28 cellular contexts compared by ENCODE assay signal in genomic region chr10:32017044-32017443, GRCh38.
"Had no signal": no experiment of that assay in that cellular context is flagged by ENCODE, and none has a peak within 500 bp of the region (broad histone marks: within the 10 kb centered on the region; RNA-seq: fewer than 3 reads in every experiment).

No MANE protein-coding gene starts in this region.

- H3K9me3 Mint-ChIP-seq: activated B cell treated with CpG ODN at 0.5 μM for 24 hours; activated CD8-positive, alpha-beta T cell treated with anti-CD3 and anti-CD28 coated beads for 36 hours; activated naive CD4-positive, alpha-beta T cell treated with anti-CD3 and anti-CD28 coated beads, Interleukin-2, amount 10 ng/mL, durations not matched to agents 7 days and 5 days; brain; nephron; stimulated activated memory B cell treated with anti-CD40 and anti-IgM and Interleukin-4, amounts not matched to agents 10 μg/mL and 1 μg/mL and 100 μg/mL, for 72 hours had no signal

- DNase-seq: activated B cell treated with CpG ODN at 0.5 μM for 24 hours; activated CD4-positive, alpha-beta T cell treated with anti-CD3 and anti-CD28 coated beads for 48 hours; activated CD8-positive, alpha-beta memory T cell treated with anti-CD3 and anti-CD28 coated beads, Interleukin-2, amount 10 ng/mL, durations not matched to agents 7 days and 5 days; activated CD8-positive, alpha-beta T cell treated with anti-CD3 and anti-CD28 coated beads for 36 hours; activated effector memory CD4-positive, alpha-beta T cell treated with anti-CD3 and anti-CD28 coated beads, Interleukin-2, amount 50 U/mL, for 16 hours; activated naive CD4-positive, alpha-beta T cell treated with anti-CD3 and anti-CD28 coated beads, Interleukin-2, amount 10 ng/mL, durations not matched to agents 7 days and 5 days; activated T-cell treated with anti-CD3 and anti-CD28 coated beads for 4 hours; aorta; central memory CD4-positive, alpha-beta T cell; colonic mucosa; dorsolateral prefrontal cortex; esophagus squamous epithelium; gastrocnemius medialis; left ventricle myocardium superior; mammary epithelial cell; midbrain; posterior cingulate gyrus; sigmoid colon; stimulated activated CD4-positive, alpha-beta T cell treated with anti-CD3 and anti-CD28 coated beads, Interleukin-15, amount 100 ng/mL, for 24 hours; stomach; T-helper 1 cell; T1000; transverse colon; uterus had no signal

- ATAC-seq: activated CD8-positive, alpha-beta memory T cell treated with anti-CD3 and anti-CD28 coated beads, Interleukin-2, amount 10 ng/mL, durations not matched to agents 7 days and 5 days; activated CD8-positive, alpha-beta T cell treated with anti-CD3 and anti-CD28 coated beads for 36 hours; gastrocnemius medialis; left ventricle myocardium superior; stimulated activated memory B cell treated with anti-CD40 and anti-IgM and Interleukin-4, amounts not matched to agents 10 μg/mL and 1 μg/mL and 100 μg/mL, for 72 hours had no signal

- H3K27ac ChIP-seq: colonic mucosa, esophagus squamous epithelium, gastrocnemius medialis, sigmoid colon, stomach, transverse colon, uterus had no signal

- H3K27me3 ChIP-seq: colonic mucosa, dorsolateral prefrontal cortex, esophagus squamous epithelium, gastrocnemius medialis, sigmoid colon, stomach, transverse colon, uterus had no signal

- H3K9me3 ChIP-seq: colonic mucosa, esophagus squamous epithelium, gastrocnemius medialis, sigmoid colon, stomach, transverse colon, uterus had no signal

- H3K27me3 Mint-ChIP-seq: activated B cell treated with CpG ODN at 0.5 μM for 24 hours; activated CD8-positive, alpha-beta memory T cell treated with anti-CD3 and anti-CD28 coated beads, Interleukin-2, amount 10 ng/mL, durations not matched to agents 7 days and 5 days; activated CD8-positive, alpha-beta T cell treated with anti-CD3 and anti-CD28 coated beads for 36 hours; activated naive CD4-positive, alpha-beta T cell treated with anti-CD3 and anti-CD28 coated beads, Interleukin-2, amount 10 ng/mL, durations not matched to agents 7 days and 5 days; brain; stimulated activated memory B cell treated with anti-CD40 and anti-IgM and Interleukin-4, amounts not matched to agents 10 μg/mL and 1 μg/mL and 100 μg/mL, for 72 hours had no signal

- H3K27ac Mint-ChIP-seq: activated B cell treated with CpG ODN at 0.5 μM for 24 hours; activated CD8-positive, alpha-beta memory T cell treated with anti-CD3 and anti-CD28 coated beads, Interleukin-2, amount 10 ng/mL, durations not matched to agents 7 days and 5 days; activated CD8-positive, alpha-beta T cell treated with anti-CD3 and anti-CD28 coated beads for 36 hours; activated naive CD4-positive, alpha-beta T cell treated with anti-CD3 and anti-CD28 coated beads, Interleukin-2, amount 10 ng/mL, durations not matched to agents 7 days and 5 days; brain; nephron; stimulated activated memory B cell treated with anti-CD40 and anti-IgM and Interleukin-4, amounts not matched to agents 10 μg/mL and 1 μg/mL and 100 μg/mL, for 72 hours had no signal

- H3K4me1 ChIP-seq: colonic mucosa, esophagus squamous epithelium, gastrocnemius medialis, transverse colon, uterus had no signal

- H3K4me2 ChIP-seq: smooth muscle cell had no signal

- H3K4me3 ChIP-seq: colonic mucosa, dorsolateral prefrontal cortex, esophagus squamous epithelium, gastrocnemius medialis, sigmoid colon, smooth muscle cell, stomach, transverse colon, uterus had no signal

- H3K4me3 Mint-ChIP-seq: activated B cell treated with CpG ODN at 0.5 μM for 24 hours; activated CD8-positive, alpha-beta memory T cell treated with anti-CD3 and anti-CD28 coated beads, Interleukin-2, amount 10 ng/mL, durations not matched to agents 7 days and 5 days; activated CD8-positive, alpha-beta T cell treated with anti-CD3 and anti-CD28 coated beads for 36 hours; activated naive CD4-positive, alpha-beta T cell treated with anti-CD3 and anti-CD28 coated beads, Interleukin-2, amount 10 ng/mL, durations not matched to agents 7 days and 5 days; brain; nephron; stimulated activated memory B cell treated with anti-CD40 and anti-IgM and Interleukin-4, amounts not matched to agents 10 μg/mL and 1 μg/mL and 100 μg/mL, for 72 hours had no signal

- H3K36me3 ChIP-seq: uterus had no signal

- H3K4me1 Mint-ChIP-seq: activated B cell treated with CpG ODN at 0.5 μM for 24 hours; activated CD8-positive, alpha-beta memory T cell treated with anti-CD3 and anti-CD28 coated beads, Interleukin-2, amount 10 ng/mL, durations not matched to agents 7 days and 5 days; activated naive CD4-positive, alpha-beta T cell treated with anti-CD3 and anti-CD28 coated beads, Interleukin-2, amount 10 ng/mL, durations not matched to agents 7 days and 5 days; brain; nephron had no signal
